1 cellular context compared by ENCODE assay signal in genomic region chr19:49869484-49870308, GRCh38.
TF ChIP-seq lines count a peak whose summit lies in the region.

No MANE protein-coding gene starts in this region.

TF ChIP-seq in GM12878, 131 proteins besides CTCF, POLR2A, EP300 and RAD21 (continues in another document):
- TF ChIP-seq, protein P1, sequence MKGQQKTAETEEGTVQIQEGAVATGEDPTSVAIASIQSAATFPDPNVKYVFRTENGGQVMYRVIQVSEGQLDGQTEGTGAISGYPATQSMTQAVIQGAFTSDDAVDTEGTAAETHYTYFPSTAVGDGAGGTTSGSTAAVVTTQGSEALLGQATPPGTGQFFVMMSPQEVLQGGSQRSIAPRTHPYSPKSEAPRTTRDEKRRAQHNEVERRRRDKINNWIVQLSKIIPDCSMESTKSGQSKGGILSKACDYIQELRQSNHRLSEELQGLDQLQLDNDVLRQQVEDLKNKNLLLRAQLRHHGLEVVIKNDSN (IDR thresholded peaks at IDR 0.05; ENCODE audit: borderline replicate concordance, extremely low read length, insufficient read depth, low read depth, low read length) = no peak
- TF ChIP-seq KAT2A (conservative IDR thresholded peaks at IDR 0.05; ENCODE audit: control insufficient read depth, low read depth, low read length) (no peak), MTA2 (IDR thresholded peaks at IDR 0.05; ENCODE audit: low read depth) (no peak), YBX1 (IDR thresholded peaks at IDR 0.05) (no peak), SUPT20H (IDR thresholded peaks at IDR 0.05; ENCODE audit: borderline replicate concordance, control insufficient read depth, low read depth, low read length) (no peak), ESRRA (IDR thresholded peaks at IDR 0.05; ENCODE audit: low read length) (no peak), RBBP5 (conservative IDR thresholded peaks at IDR 0.05) (no peak), BHLHE40 (IDR thresholded peaks at IDR 0.05; ENCODE audit: borderline replicate concordance in 1 of 2, low read depth in 2 of 2, low read length in 1 of 2) (peak; percentile 55 to 61; a peak in 3 of 4 replicates), SP1 (IDR thresholded peaks at IDR 0.05; ENCODE audit: low read depth, low read length) (peak; percentile 96), IKZF2 (IDR thresholded peaks at IDR 0.05) (peak; percentile 84 to 86), ZNF207 (IDR thresholded peaks at IDR 0.05; ENCODE audit: borderline replicate concordance) (no peak), TBL1XR1 (IDR thresholded peaks at IDR 0.05; ENCODE audit: low read depth, low read length) (no peak), ZNF274 (IDR thresholded peaks at IDR 0.05; ENCODE audit: insufficient read depth, insufficient read length) (no peak), HDAC2 (IDR thresholded peaks at IDR 0.05) (no peak), NFYA (IDR thresholded peaks at IDR 0.05; ENCODE audit: borderline replicate concordance, low read depth, low read length) (0 out of 2 replicates have a peak, but pooled peaks have one; percentile 17), ATF7 (IDR thresholded peaks at IDR 0.05; ENCODE audit: low read depth) (no peak), LARP7 (IDR thresholded peaks at IDR 0.05) (peak; percentile 66; the same call in 1 of the 2 replicates), HDGF (IDR thresholded peaks at IDR 0.05) (peak; percentile 70; the same call in 1 of the 2 replicates), MYC (IDR thresholded peaks at IDR 0.05; ENCODE audit: insufficient read depth, insufficient read length, insufficient replicate concordance, low read length, severe bottlenecking) (peak; percentile 21), SMAD5 (IDR thresholded peaks at IDR 0.05; ENCODE audit: low read depth) (0 out of 2 replicates have a peak, but pooled peaks have one; percentile 22), NFIC (IDR thresholded peaks at IDR 0.05; ENCODE audit: low read depth, low read length) (no peak), E2F8 (IDR thresholded peaks at IDR 0.05; ENCODE audit: low read depth, partially characterized antibody) (no peak), BRCA1 (IDR thresholded peaks at IDR 0.05; ENCODE audit: low read depth, low read length) (0 out of 2 replicates have a peak, but pooled peaks have one; percentile 25), POLR2AphosphoS2 (IDR thresholded peaks at IDR 0.05; ENCODE audit: low read depth, low read length) (no peak; the same call in 1 of the 2 replicates), SMC3 (IDR thresholded peaks at IDR 0.05; ENCODE audit: borderline replicate concordance, low read length) (no peak), FOXM1 (IDR thresholded peaks at IDR 0.05; ENCODE audit: low read depth, low read length) (no peak), MEF2A (IDR thresholded peaks at IDR 0.05; ENCODE audit: insufficient read depth, low read depth, low read length) (no peak), HDAC6 (IDR thresholded peaks at IDR 0.05; ENCODE audit: unreplicated experiment) (no peak), ZBTB33 (IDR thresholded peaks at IDR 0.05) (no peak), PKNOX1 (IDR thresholded peaks at IDR 0.05) (peak; percentile 78), HCFC1 (IDR thresholded peaks at IDR 0.05; ENCODE audit: low read length) (peak; percentile 48), CHD2 (IDR thresholded peaks at IDR 0.05; ENCODE audit: borderline replicate concordance, low read depth, low read length) (peak; percentile 90; the same call in 1 of the 2 replicates), CBX3 (IDR thresholded peaks at IDR 0.05; ENCODE audit: borderline replicate concordance, low read depth) (no peak), NR2F1 (conservative IDR thresholded peaks at IDR 0.05) (peak; percentile 58; the same call in 1 of the 2 replicates), POLR2AphosphoS5 (IDR thresholded peaks at IDR 0.05; ENCODE audit: low read length) (peak; percentile 46), DPF2 (IDR thresholded peaks at IDR 0.05) (peak; percentile 79), BCLAF1 (IDR thresholded peaks at IDR 0.05) (no peak), RFX5 (IDR thresholded peaks at IDR 0.05; ENCODE audit: low read depth, low read length) (peak; percentile 100)
- TF ChIP-seq, protein P2, sequence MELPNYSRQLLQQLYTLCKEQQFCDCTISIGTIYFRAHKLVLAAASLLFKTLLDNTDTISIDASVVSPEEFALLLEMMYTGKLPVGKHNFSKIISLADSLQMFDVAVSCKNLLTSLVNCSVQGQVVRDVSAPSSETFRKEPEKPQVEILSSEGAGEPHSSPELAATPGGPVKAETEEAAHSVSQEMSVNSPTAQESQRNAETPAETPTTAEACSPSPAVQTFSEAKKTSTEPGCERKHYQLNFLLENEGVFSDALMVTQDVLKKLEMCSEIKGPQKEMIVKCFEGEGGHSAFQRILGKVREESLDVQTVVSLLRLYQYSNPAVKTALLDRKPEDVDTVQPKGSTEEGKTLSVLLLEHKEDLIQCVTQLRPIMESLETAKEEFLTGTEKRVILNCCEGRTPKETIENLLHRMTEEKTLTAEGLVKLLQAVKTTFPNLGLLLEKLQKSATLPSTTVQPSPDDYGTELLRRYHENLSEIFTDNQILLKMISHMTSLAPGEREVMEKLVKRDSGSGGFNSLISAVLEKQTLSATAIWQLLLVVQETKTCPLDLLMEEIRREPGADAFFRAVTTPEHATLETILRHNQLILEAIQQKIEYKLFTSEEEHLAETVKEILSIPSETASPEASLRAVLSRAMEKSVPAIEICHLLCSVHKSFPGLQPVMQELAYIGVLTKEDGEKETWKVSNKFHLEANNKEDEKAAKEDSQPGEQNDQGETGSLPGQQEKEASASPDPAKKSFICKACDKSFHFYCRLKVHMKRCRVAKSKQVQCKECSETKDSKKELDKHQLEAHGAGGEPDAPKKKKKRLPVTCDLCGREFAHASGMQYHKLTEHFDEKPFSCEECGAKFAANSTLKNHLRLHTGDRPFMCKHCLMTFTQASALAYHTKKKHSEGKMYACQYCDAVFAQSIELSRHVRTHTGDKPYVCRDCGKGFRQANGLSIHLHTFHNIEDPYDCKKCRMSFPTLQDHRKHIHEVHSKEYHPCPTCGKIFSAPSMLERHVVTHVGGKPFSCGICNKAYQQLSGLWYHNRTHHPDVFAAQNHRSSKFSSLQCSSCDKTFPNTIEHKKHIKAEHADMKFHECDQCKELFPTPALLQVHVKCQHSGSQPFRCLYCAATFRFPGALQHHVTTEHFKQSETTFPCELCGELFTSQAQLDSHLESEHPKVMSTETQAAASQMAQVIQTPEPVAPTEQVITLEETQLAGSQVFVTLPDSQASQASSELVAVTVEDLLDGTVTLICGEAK (IDR thresholded peaks at IDR 0.05; ENCODE audit: borderline replicate concordance) = peak; percentile 26; the same call in 1 of the 2 replicates
- TF ChIP-seq, protein P3, sequence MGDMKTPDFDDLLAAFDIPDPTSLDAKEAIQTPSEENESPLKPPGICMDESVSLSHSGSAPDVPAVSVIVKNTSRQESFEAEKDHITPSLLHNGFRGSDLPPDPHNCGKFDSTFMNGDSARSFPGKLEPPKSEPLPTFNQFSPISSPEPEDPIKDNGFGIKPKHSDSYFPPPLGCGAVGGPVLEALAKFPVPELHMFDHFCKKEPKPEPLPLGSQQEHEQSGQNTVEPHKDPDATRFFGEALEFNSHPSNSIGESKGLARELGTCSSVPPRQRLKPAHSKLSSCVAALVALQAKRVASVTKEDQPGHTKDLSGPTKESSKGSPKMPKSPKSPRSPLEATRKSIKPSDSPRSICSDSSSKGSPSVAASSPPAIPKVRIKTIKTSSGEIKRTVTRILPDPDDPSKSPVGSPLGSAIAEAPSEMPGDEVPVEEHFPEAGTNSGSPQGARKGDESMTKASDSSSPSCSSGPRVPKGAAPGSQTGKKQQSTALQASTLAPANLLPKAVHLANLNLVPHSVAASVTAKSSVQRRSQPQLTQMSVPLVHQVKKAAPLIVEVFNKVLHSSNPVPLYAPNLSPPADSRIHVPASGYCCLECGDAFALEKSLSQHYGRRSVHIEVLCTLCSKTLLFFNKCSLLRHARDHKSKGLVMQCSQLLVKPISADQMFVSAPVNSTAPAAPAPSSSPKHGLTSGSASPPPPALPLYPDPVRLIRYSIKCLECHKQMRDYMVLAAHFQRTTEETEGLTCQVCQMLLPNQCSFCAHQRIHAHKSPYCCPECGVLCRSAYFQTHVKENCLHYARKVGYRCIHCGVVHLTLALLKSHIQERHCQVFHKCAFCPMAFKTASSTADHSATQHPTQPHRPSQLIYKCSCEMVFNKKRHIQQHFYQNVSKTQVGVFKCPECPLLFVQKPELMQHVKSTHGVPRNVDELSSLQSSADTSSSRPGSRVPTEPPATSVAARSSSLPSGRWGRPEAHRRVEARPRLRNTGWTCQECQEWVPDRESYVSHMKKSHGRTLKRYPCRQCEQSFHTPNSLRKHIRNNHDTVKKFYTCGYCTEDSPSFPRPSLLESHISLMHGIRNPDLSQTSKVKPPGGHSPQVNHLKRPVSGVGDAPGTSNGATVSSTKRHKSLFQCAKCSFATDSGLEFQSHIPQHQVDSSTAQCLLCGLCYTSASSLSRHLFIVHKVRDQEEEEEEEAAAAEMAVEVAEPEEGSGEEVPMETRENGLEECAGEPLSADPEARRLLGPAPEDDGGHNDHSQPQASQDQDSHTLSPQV (IDR thresholded peaks at IDR 0.05) = no peak
- TF ChIP-seq, protein P4, sequence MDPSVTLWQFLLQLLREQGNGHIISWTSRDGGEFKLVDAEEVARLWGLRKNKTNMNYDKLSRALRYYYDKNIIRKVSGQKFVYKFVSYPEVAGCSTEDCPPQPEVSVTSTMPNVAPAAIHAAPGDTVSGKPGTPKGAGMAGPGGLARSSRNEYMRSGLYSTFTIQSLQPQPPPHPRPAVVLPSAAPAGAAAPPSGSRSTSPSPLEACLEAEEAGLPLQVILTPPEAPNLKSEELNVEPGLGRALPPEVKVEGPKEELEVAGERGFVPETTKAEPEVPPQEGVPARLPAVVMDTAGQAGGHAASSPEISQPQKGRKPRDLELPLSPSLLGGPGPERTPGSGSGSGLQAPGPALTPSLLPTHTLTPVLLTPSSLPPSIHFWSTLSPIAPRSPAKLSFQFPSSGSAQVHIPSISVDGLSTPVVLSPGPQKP (IDR thresholded peaks at IDR 0.05; ENCODE audit: low read depth, low read length) = no peak
